21 cellular contexts compared by ENCODE assay signal in the genomic region with DNA sequence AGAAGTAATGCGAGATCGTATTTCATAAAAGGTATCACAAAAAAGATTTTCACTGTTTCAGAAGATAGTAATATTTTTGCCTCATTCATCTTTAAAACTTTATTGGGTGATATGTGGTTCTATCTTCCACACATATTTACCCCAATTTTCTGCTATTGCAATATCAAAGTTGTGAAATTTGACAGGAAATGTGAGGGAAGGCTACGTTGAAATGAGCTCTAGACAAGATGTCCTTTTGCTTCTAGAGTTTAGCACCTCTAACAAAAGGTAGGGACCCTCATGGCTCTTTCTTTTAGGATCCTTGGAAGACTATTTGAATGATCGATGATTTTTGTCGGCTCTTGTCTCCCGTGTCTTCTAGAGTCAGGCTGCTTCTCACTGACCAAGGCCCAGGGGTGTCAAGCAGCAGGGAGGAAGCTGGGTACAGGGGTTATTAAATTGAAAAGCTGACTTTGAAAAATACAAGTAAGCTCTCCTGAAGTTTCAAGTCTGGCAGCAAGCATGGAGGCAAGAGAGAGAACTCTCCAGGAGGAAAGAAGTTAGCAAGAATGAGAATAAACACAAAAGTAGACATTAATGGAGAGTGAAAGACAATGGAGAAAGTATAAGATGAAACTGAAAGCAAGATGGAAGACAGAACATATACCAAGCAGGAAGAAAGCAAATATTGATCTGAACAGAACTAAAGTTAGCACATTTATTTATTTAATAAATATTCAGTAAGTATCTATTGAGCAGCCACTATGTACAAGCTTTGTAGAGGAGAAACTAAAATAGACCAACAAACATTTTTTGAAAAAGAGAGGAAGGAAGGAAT.
A peak's percentile ranks its signal among the peaks of the same experiment; 100 is the strongest.
DNase-seq lines count a peak whose midpoint lies in the region; ATAC-seq, FAIRE-seq and TF ChIP-seq lines count a peak whose summit lies in the region.
"Had no signal": no experiment of that assay in that cellular context is flagged by ENCODE, and none has a peak within 500 bp of the region (broad histone marks: within the 10 kb centered on the region; RNA-seq: fewer than 3 reads in every experiment).

No MANE protein-coding gene starts in this region.

- intact Hi-C loops in activated naive CD4-positive, alpha-beta T cell treated with anti-CD3 and anti-CD28 coated beads for 36 hours (cut with micrococcal nuclease), result no loop called here
- intact Hi-C loops in left ventricle myocardium inferior (cut with micrococcal nuclease), result no loop called here

- no peaks in the 10 kb centered on the region for H3K36me3 ChIP-seq in left ventricle myocardium inferior
- H3K36me3 ChIP-seq: esophagus muscularis mucosa, right lobe of liver had no signal

- H3K27me3 ChIP-seq in left ventricle myocardium inferior (ENCODE audit: low read depth), result peaks cover 5% of the 10 kb centered on the region
- H3K27me3 ChIP-seq: esophagus muscularis mucosa, right lobe of liver had no signal

- peaks cover 47% of the 10 kb centered on the region for H3K4me1 Mint-ChIP-seq in activated naive CD4-positive, alpha-beta T cell treated with anti-CD3 and anti-CD28 coated beads for 36 hours (ENCODE audit: low read depth)
- peaks cover 28% of the 10 kb centered on the region for H3K4me1 Mint-ChIP-seq in activated naive CD8-positive, alpha-beta T cell treated with anti-CD3 and anti-CD28 coated beads, Interleukin-2, amount 50 U/mL, for 24 hours
- peaks cover 32% of the 10 kb centered on the region for H3K4me1 Mint-ChIP-seq in stimulated activated effector memory CD8-positive, alpha-beta T cell treated with anti-CD3 and anti-CD28 coated beads, Interleukin-12 subunit alpha, Interleukin-12 subunit beta, amount 100 ng/mL, for 72 hours
- H3K4me1 Mint-ChIP-seq: WTC11 had no signal

- CTCF ChIA-PET in activated naive CD4-positive, alpha-beta T cell treated with anti-CD3 and anti-CD28 coated beads for 36 hours (lab: Charles Lee), result interaction anchor here (0.6 to 1.2 kb wide), 5 partner anchors 9 to 35 kb away, joined by 3 read pairs; no protein-coding TSS in a partner anchor

- H3K27me3 Mint-ChIP-seq in activated naive CD4-positive, alpha-beta T cell treated with anti-CD3 and anti-CD28 coated beads for 36 hours (ENCODE audit: low read depth), result no peaks in the 10 kb centered on the region
- no peaks in the 10 kb centered on the region for H3K27me3 Mint-ChIP-seq in activated naive CD8-positive, alpha-beta T cell treated with anti-CD3 and anti-CD28 coated beads, Interleukin-2, amount 50 U/mL, for 24 hours

- H3K27ac Mint-ChIP-seq in activated naive CD4-positive, alpha-beta T cell treated with anti-CD3 and anti-CD28 coated beads for 36 hours, result peak overlapping the region; percentile 65
- peak overlapping the region; percentile 81 for H3K27ac Mint-ChIP-seq in activated naive CD8-positive, alpha-beta T cell treated with anti-CD3 and anti-CD28 coated beads, Interleukin-2, amount 50 U/mL, for 24 hours
- peak overlapping the region; percentile 93 for H3K27ac Mint-ChIP-seq in stimulated activated effector memory CD8-positive, alpha-beta T cell treated with anti-CD3 and anti-CD28 coated beads, Interleukin-12 subunit alpha, Interleukin-12 subunit beta, amount 100 ng/mL, for 72 hours
- H3K27ac Mint-ChIP-seq: WTC11 had no signal

- no peak for DNase-seq in activated naive CD4-positive, alpha-beta T cell treated with anti-CD3 and anti-CD28 coated beads for 36 hours
- no peak for DNase-seq in activated naive CD4-positive, alpha-beta T cell treated with Interleukin-2 at 50 U/mL for 16 hours
- DNase-seq in NB4 (ENCODE audit: low read depth) (peak; percentile 65), left ventricle myocardium inferior (no peak), H54 (ENCODE audit: insufficient read length, low spot score) (no peak)
- DNase-seq in activated naive CD8-positive, alpha-beta T cell treated with anti-CD3 and anti-CD28 coated beads, Interleukin-2, amount 50 U/mL, for 24 hours, result no peak
- no peak for DNase-seq in stimulated activated effector memory CD8-positive, alpha-beta T cell treated with anti-CD3 and anti-CD28 coated beads, Interleukin-12 subunit alpha, Interleukin-12 subunit beta, amount 100 ng/mL, for 72 hours (ENCODE audit: low spot score in 2 of 2)
- DNase-seq: activated CD8-positive, alpha-beta memory T cell treated with anti-CD3 and anti-CD28 coated beads, Interleukin-2, amount 50 U/mL, for 48 hours; amniotic stem cell; Caco-2; EL; MV-4-11; NCI-H2081; NCI-H446 treated with DMSO at 0.1 percent for 48 hours; right lobe of liver had no signal

- H3K4me3 ChIP-seq in NB4 (ENCODE audit: low read depth, low read length) (peak overlapping the region; percentile 30), left ventricle myocardium inferior (no peak overlapping the region)
- H3K4me3 ChIP-seq: esophagus muscularis mucosa, right lobe of liver had no signal

- H3K9me3 ChIP-seq in left ventricle myocardium inferior (replicated peaks), result peaks cover 20% of the 10 kb centered on the region
- H3K9me3 ChIP-seq: Caco-2, esophagus muscularis mucosa, right lobe of liver had no signal

- no peak for ATAC-seq in activated naive CD8-positive, alpha-beta T cell treated with anti-CD3 and anti-CD28 coated beads, Interleukin-2, amount 50 U/mL, for 24 hours
- no peak for ATAC-seq in stimulated activated effector memory CD8-positive, alpha-beta T cell treated with anti-CD3 and anti-CD28 coated beads, Interleukin-12 subunit alpha, Interleukin-12 subunit beta, amount 100 ng/mL, for 72 hours
- ATAC-seq in GM18873 (IDR thresholded peaks at IDR 0.05; ENCODE audit: low FRiP score, unreplicated experiment), result no peak
- ATAC-seq: HepG2, right lobe of liver, WTC11 had no signal

- H3K27ac ChIP-seq in left ventricle myocardium inferior (replicated peaks), result no peak overlapping the region
- H3K27ac ChIP-seq: esophagus muscularis mucosa, right lobe of liver had no signal

- no peak for FAIRE-seq in H54 (lab: Jason Lieb, UNC)
- FAIRE-seq: GM19239, H1, HepG2 had no signal

- peaks cover 50% of the 10 kb centered on the region for H3K36me3 Mint-ChIP-seq in activated naive CD4-positive, alpha-beta T cell treated with anti-CD3 and anti-CD28 coated beads for 36 hours (ENCODE audit: low read depth)
- H3K36me3 Mint-ChIP-seq in activated naive CD8-positive, alpha-beta T cell treated with anti-CD3 and anti-CD28 coated beads, Interleukin-2, amount 50 U/mL, for 24 hours (ENCODE audit: low read depth), result peaks cover 36% of the 10 kb centered on the region
- peaks cover 5% of the 10 kb centered on the region for H3K36me3 Mint-ChIP-seq in stimulated activated effector memory CD8-positive, alpha-beta T cell treated with anti-CD3 and anti-CD28 coated beads, Interleukin-12 subunit alpha, Interleukin-12 subunit beta, amount 100 ng/mL, for 72 hours
- H3K36me3 Mint-ChIP-seq: WTC11 had no signal

- peaks cover 3% of the 10 kb centered on the region for H3K9me3 Mint-ChIP-seq in activated naive CD4-positive, alpha-beta T cell treated with anti-CD3 and anti-CD28 coated beads for 36 hours
- peaks cover 22% of the 10 kb centered on the region for H3K9me3 Mint-ChIP-seq in activated naive CD8-positive, alpha-beta T cell treated with anti-CD3 and anti-CD28 coated beads, Interleukin-2, amount 50 U/mL, for 24 hours
- H3K9me3 Mint-ChIP-seq in stimulated activated effector memory CD8-positive, alpha-beta T cell treated with anti-CD3 and anti-CD28 coated beads, Interleukin-12 subunit alpha, Interleukin-12 subunit beta, amount 100 ng/mL, for 72 hours, result peaks cover 7% of the 10 kb centered on the region

- TF ChIP-seq CTCF in NB4 (IDR thresholded peaks at IDR 0.05; ENCODE audit: low read depth, low read length), result no peak
- no peak for TF ChIP-seq CTCF in left ventricle myocardium inferior (IDR thresholded peaks at IDR 0.05; ENCODE audit: borderline replicate concordance)

- H3K4me1 ChIP-seq in left ventricle myocardium inferior, result no peaks in the 10 kb centered on the region
- H3K4me1 ChIP-seq: Caco-2, esophagus muscularis mucosa, right lobe of liver had no signal

- TF ChIP-seq POLR2A in NB4 (IDR thresholded peaks at IDR 0.05; ENCODE audit: extremely low read depth, insufficient read length), result no peak
- TF ChIP-seq POLR2A in H54 (IDR thresholded peaks at IDR 0.05; ENCODE audit: low read depth, low read length), result no peak

- H3K4me3 Mint-ChIP-seq in activated naive CD4-positive, alpha-beta T cell treated with anti-CD3 and anti-CD28 coated beads for 36 hours, result peak overlapping the region; percentile 49
- peak overlapping the region; percentile 58 for H3K4me3 Mint-ChIP-seq in activated naive CD8-positive, alpha-beta T cell treated with anti-CD3 and anti-CD28 coated beads, Interleukin-2, amount 50 U/mL, for 24 hours
- peak overlapping the region; percentile 53 for H3K4me3 Mint-ChIP-seq in stimulated activated effector memory CD8-positive, alpha-beta T cell treated with anti-CD3 and anti-CD28 coated beads, Interleukin-12 subunit alpha, Interleukin-12 subunit beta, amount 100 ng/mL, for 72 hours
- H3K4me3 Mint-ChIP-seq: WTC11 had no signal
